ENCODE assay signal across 1 cellular context in the genomic region with DNA sequence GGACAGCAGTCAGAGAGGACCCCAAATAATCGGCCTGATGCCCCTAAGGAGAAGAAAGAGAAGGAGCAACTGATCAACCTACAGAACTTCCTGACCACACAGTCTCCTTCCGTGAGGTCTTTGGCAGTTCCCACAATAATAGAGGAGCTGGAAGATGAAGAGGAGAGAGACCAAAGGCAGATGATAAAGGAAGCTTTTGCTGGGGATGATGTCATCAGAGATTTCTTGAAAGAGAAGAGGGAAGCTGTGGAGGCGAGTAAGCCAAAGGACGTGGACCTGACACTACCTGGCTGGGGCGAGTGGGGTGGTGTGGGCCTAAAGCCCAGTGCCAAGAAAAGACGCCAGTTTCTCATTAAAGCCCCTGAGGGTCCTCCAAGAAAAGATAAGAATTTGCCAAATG.
TF ChIP-seq lines count a peak whose summit lies in the region.
"Not testable (repeated sequence)": the region's sequence is repeated elsewhere in the genome, so short reads cannot be mapped to it uniquely, and the experiment has no call there.

No MANE protein-coding gene starts in this region.

TF ChIP-seq in K562, 482 proteins besides CTCF, POLR2A, EP300 and RAD21:
- peak; percentile 56 for TF ChIP-seq ATF3 (IDR thresholded peaks at IDR 0.05)
- not testable (repeated sequence) for TF ChIP-seq ATF3 (CRISPR knock-in tag; conservative IDR thresholded peaks at IDR 0.05)
TF ChIP-seq in K562: peak in this region for 1; not testable (repeated sequence) for 481.
